ENCODE assay signal across 8 cellular contexts in genomic region chr15:28094732-28095521, GRCh38. TPM values are rescaled to one million over a fixed set of nuclear protein-coding genes. Genes with fewer than 3 reads are reported as not detected.
DNase-seq lines count a peak whose midpoint lies in the region; ATAC-seq, FAIRE-seq and TF ChIP-seq lines count a peak whose summit lies in the region.

No MANE protein-coding gene starts in this region.

- H4K20me1 ChIP-seq in GM12878 (ENCODE audit: control insufficient read depth, insufficient read depth) = no peaks in the 10 kb centered on the region

- no peak for TF ChIP-seq RAD21 in GM12878 (IDR thresholded peaks at IDR 0.05; ENCODE audit: insufficient read depth, low read depth, low read length)

- no peak for TF ChIP-seq CTCF in GM12878 (IDR thresholded peaks at IDR 0.05 in 2 of 3, conservative IDR thresholded peaks at IDR 0.05 in 1 of 3; ENCODE audit: control insufficient read depth in 2 of 3, extremely low read depth in 1 of 3, insufficient read depth in 1 of 3, low read depth in 3 of 3, low read length in 3 of 3)
- no peak for TF ChIP-seq CTCF in stomach (IDR thresholded peaks at IDR 0.05)

- no peak overlapping the region for H3K27ac ChIP-seq in GM12878 (ENCODE audit: control insufficient read depth, insufficient read depth)
- peak overlapping the region; percentile 52 to 84 (median 75) for H3K27ac ChIP-seq in stomach

- H3K4me1 Mint-ChIP-seq in activated CD4-positive, alpha-beta T cell treated with anti-CD3 and anti-CD28 coated beads, Interleukin-2, amount 10 ng/mL, durations not matched to agents 7 days and 5 days = peaks cover 26% of the 10 kb centered on the region

- intact Hi-C loops in GM12878 (cut with micrococcal nuclease; ENCODE audit: unreplicated experiment) (no loop called here), stomach (cut with DNase I; ENCODE audit: low total_unique reads) (no loop called here)

- H3K9me3 Mint-ChIP-seq in activated CD4-positive, alpha-beta T cell treated with anti-CD3 and anti-CD28 coated beads, Interleukin-2, amount 10 ng/mL, durations not matched to agents 7 days and 5 days = peaks cover 12% of the 10 kb centered on the region

- H3K79me2 ChIP-seq in GM12878 (ENCODE audit: control insufficient read depth, insufficient read depth, low read length) = no peaks in the 10 kb centered on the region

- no peak for DNase-seq in activated CD4-positive, alpha-beta T cell treated with anti-CD3 and anti-CD28 coated beads, Interleukin-2, amount 10 ng/mL, durations not matched to agents 7 days and 5 days
- no peak for DNase-seq in activated CD4-positive, alpha-beta T cell treated with anti-CD3 and anti-CD28 coated beads for 1 hour
- no peak for DNase-seq in GM12878 (ENCODE audit: low read depth, low spot score)
- DNase-seq in left kidney (ENCODE audit: low read depth, low spot score) = peak; percentile 64
- peak; percentile 85 for DNase-seq in stomach
- DNase-seq in DMS79 treated with DMSO at 0.1 percent for 48 hours (lab: John Stamatoyannopoulos, UW) = no peak
- DNase-seq in NCI-H1436 (lab: John Stamatoyannopoulos, UW) = no peak

- RAD21 ChIA-PET in GM12878 (lab: Charles Lee; ENCODE audit: unreplicated experiment) = no interaction called here

- CTCF ChIA-PET in activated CD4-positive, alpha-beta T cell treated with anti-CD3 and anti-CD28 coated beads, Interleukin-2, amount 10 ng/mL, durations not matched to agents 7 days and 5 days (lab: Charles Lee) = no interaction called here
- CTCF ChIA-PET in GM12878 (lab: Yijun Ruan, JAX) = no interaction called here

- SMC1A ChIA-PET in GM12878 (lab: Charles Lee; ENCODE audit: uncharacterized antibody, unreplicated experiment) = no interaction called here

- TF ChIP-seq EP300 in GM12878 (IDR thresholded peaks at IDR 0.05; ENCODE audit: borderline replicate concordance in 1 of 2, control insufficient read depth in 1 of 2, low read depth in 2 of 2, low read length in 2 of 2) = no peak
- no peak for TF ChIP-seq EP300 in stomach (IDR thresholded peaks at IDR 0.05)

- no peak overlapping the region for H2AFZ ChIP-seq in GM12878 (ENCODE audit: control insufficient read depth, low read depth, low read length)

- WGBS in GM12878 (ENCODE audit: insufficient coverage, insufficient replicate concordance, low lambda C conversion rate, missing lambda C conversion rate) = 6% methylated on average over 62 of the region's 76 CpGs
- 0 to 2% (median 1%) methylated on average over 19 to 76 of the region's 76 CpGs for WGBS in stomach, 5 donors

- no peak overlapping the region for H3K9ac ChIP-seq in GM12878 (ENCODE audit: control insufficient read depth, insufficient read depth, low read length)

- peak overlapping the region; percentile 93 for H3K4me2 ChIP-seq in GM12878 (ENCODE audit: control insufficient read depth, insufficient read depth)

- no peak overlapping the region for H3K27ac Mint-ChIP-seq in activated CD4-positive, alpha-beta T cell treated with anti-CD3 and anti-CD28 coated beads, Interleukin-2, amount 10 ng/mL, durations not matched to agents 7 days and 5 days

- H3K27me3 Mint-ChIP-seq in activated CD4-positive, alpha-beta T cell treated with anti-CD3 and anti-CD28 coated beads, Interleukin-2, amount 10 ng/mL, durations not matched to agents 7 days and 5 days = peaks cover 74% of the 10 kb centered on the region

- POLR2A ChIA-PET in activated CD4-positive, alpha-beta T cell treated with anti-CD3 and anti-CD28 coated beads, Interleukin-2, amount 10 ng/mL, durations not matched to agents 7 days and 5 days (lab: Charles Lee) = no interaction called here
- POLR2A ChIA-PET in GM12878 (lab: Charles Lee) = no interaction called here

- H3K4me3 Mint-ChIP-seq in activated CD4-positive, alpha-beta T cell treated with anti-CD3 and anti-CD28 coated beads, Interleukin-2, amount 10 ng/mL, durations not matched to agents 7 days and 5 days = peak overlapping the region; percentile 77

- ATAC-seq in GM12878 (0 out of 3 replicates have a peak, but pooled peaks have one; percentile 10), GM18511 (IDR thresholded peaks at IDR 0.05; ENCODE audit: unreplicated experiment) (no peak)

- H3K4me3 ChIP-seq in GM12878 (peak overlapping the region; percentile 68; the same call in 1 of the 2 replicates), stomach (peak overlapping the region; percentile 48 to 61 (median 52))

- BruUV-seq in GM12878 (replicated peaks; lab: Mats Ljungman, UMichigan) = no TSS peak

- H3K27me3 ChIP-seq in GM12878 (replicated peaks in 1 of 2; ENCODE audit: control insufficient read depth in 2 of 2, insufficient read depth in 2 of 2, low read length in 1 of 2) (peaks cover 19 to 20% of the 10 kb centered on the region in 2 experiments), stomach (peaks cover 5 to 79% (median 55%) of the 10 kb centered on the region in 3 donors)

- no peak for FAIRE-seq in GM12878 (lab: Jason Lieb, UNC)

- in situ Hi-C loops in GM12878 (cut with MboI) = no loop called here

- H3K36me3 Mint-ChIP-seq in activated CD4-positive, alpha-beta T cell treated with anti-CD3 and anti-CD28 coated beads, Interleukin-2, amount 10 ng/mL, durations not matched to agents 7 days and 5 days (ENCODE audit: low read depth) = peaks cover 8% of the 10 kb centered on the region

- H3K9me3 ChIP-seq in GM12878 (replicated peaks; ENCODE audit: control insufficient read depth, insufficient read depth, low read length) (no peaks in the 10 kb centered on the region; the same call in 2 of the 3 replicates), stomach (peaks cover 4 to 20% (median 14%) of the 10 kb centered on the region in 4 donors)

- H3K4me1 ChIP-seq in GM12878 (ENCODE audit: control insufficient read depth, insufficient read depth, low read length) (peaks cover 6% of the 10 kb centered on the region), stomach (peaks cover 46 to 51% (median 46%) of the 10 kb centered on the region in 4 donors)

- H3K36me3 ChIP-seq in GM12878 (ENCODE audit: control insufficient read depth in 2 of 2, insufficient read depth in 2 of 2, low read length in 1 of 2) (no peaks in the 10 kb centered on the region), stomach (no peaks in the 10 kb centered on the region)

- TF ChIP-seq POLR2A in GM12878 (IDR thresholded peaks at IDR 0.05; ENCODE audit: low read depth, low read length) (no peak), stomach (IDR thresholded peaks at IDR 0.05) (no peak)

TF ChIP-seq in GM12878, 131 proteins besides CTCF, POLR2A, EP300 and RAD21:
- TF ChIP-seq DPF2 (IDR thresholded peaks at IDR 0.05) (no peak), SUZ12 (IDR thresholded peaks at IDR 0.05; ENCODE audit: unreplicated experiment) (peak; percentile 21)

RNA-seq across cellular contexts. Expression of gene OCA2, which starts 4.2 kb away (rescaled TPM):
- total RNA-seq in activated CD4-positive, alpha-beta T cell treated with anti-CD3 and anti-CD28 coated beads, Interleukin-2, amount 10 ng/mL, durations not matched to agents 7 days and 5 days = not detected
- 0.15 and 0.39 TPM in 2 replicates for total RNA-seq in GM12878 (2013; cell fraction: nucleolus; rRNA removed)
- total RNA-seq in GM12878 (2014; rRNA removed) (not detected in 2 replicates), GM12878 (2014; rRNA removed; fragmentation: Illumina TruSeq; extraction: Trizol) (not detected in 2 replicates), GM12878 (2021) (not detected in 2 replicates), stomach (under 1 TPM in 2 of 5 donors, not detected in 3; 0.55 to 0.89 TPM)
- polyA plus RNA-seq in GM12878 (2011; ENCODE audit: low read depth) = not detected
- polyA plus RNA-seq in GM12878 (2011; rRNA removed) (1.6 and 1.8 TPM in 2 replicates), GM12878 (2014; fragmentation: Illumina TruSeq; extraction: Trizol) (not detected in 2 replicates), GM12878 (2014; fragmentation: Nextera tagmentation; extraction: Ambion mirVana) (under 1 TPM in 1 of 2 experiments, not detected in 1; 0.04 TPM), GM12878 (2014; rRNA removed) (not detected in 2 replicates), GM12878 (2016; fragmentation: Nextera tagmentation; extraction: Ambion mirVana) (not detected), stomach (under 1 TPM in 2 of 3 donors, not detected in 1; 0.12 to 0.75 TPM)
- polyA plus RNA-seq in GM12878 (2011; cell fraction: cytosol; rRNA removed) = 1.8 and 2.3 TPM in 2 replicates
- polyA plus RNA-seq in GM12878 (2011; cell fraction: nucleus; rRNA removed) = 6.7 and 7.8 TPM in 2 replicates
- 0.04 and 0.11 TPM in 2 replicates for polyA plus RNA-seq in GM12878 (2012)
- 3.8 and 6.2 TPM in 2 replicates for polyA minus RNA-seq in GM12878 (2011; rRNA and poly(A)+ RNA removed)
- polyA minus RNA-seq in GM12878 (2011; cell fraction: cytosol; rRNA and poly(A)+ RNA removed) = 0.73 and 1.5 TPM in 2 replicates
- polyA minus RNA-seq in GM12878 (2011; cell fraction: nucleus; rRNA and poly(A)+ RNA removed) = 3.7 and 6.9 TPM in 2 replicates

Comparison
In these comparisons a context has a peak if more than half of its experiments do, and no peak if none do; other contexts are left out.
1. DNase-seq: peak in left kidney (single experiment) and stomach (single experiment); none in activated CD4-positive, alpha-beta T cell treated with anti-CD3 and anti-CD28 coated beads, Interleukin-2, amount 10 ng/mL, durations not matched to agents 7 days and 5 days (single experiment), activated CD4-positive, alpha-beta T cell treated with anti-CD3 and anti-CD28 coated beads for 1 hour (single experiment), GM12878 (single experiment), DMS79 treated with DMSO at 0.1 percent for 48 hours (single experiment) and NCI-H1436 (single experiment).